In genomic region chr1:5810553-5811270, GRCh38 we compare ENCODE assay signal across 20 cellular contexts.
"Had no signal": no experiment of that assay in that cellular context is flagged by ENCODE, and none has a peak within 500 bp of the region (broad histone marks: within the 10 kb centered on the region; RNA-seq: fewer than 3 reads in every experiment).

No MANE protein-coding gene starts in this region.

- DNase-seq: activated CD4-positive, alpha-beta T cell treated with anti-CD3 and anti-CD28 coated beads for 48 hours; activated CD4-positive, alpha-beta T cell treated with anti-CD3 and anti-CD28 coated beads, Interleukin-2, amount 50 U/mL, for 4 hours; activated CD4-positive, CD25-positive, alpha-beta regulatory T cell treated with anti-CD3 and anti-CD28 coated beads, Interleukin-2, amount 50 U/mL, for 72 hours; activated CD8-positive, alpha-beta memory T cell treated with anti-CD3 and anti-CD28 coated beads, Interleukin-2, amount 50 U/mL, for 48 hours; activated CD8-positive, alpha-beta T cell treated with anti-CD3 and anti-CD28 coated beads, Interleukin-2, amount 10 ng/mL, durations not matched to agents 7 days and 5 days; activated naive CD4-positive, alpha-beta T cell; activated T-cell treated with anti-CD3 and anti-CD28 coated beads, Interleukin-2, amount 50 U/mL, for 1 hour; amniotic stem cell; body of pancreas; Karpas-422; MM.1S; NCI-H1048; NCI-H146; NCI-H187 treated with DMSO at 0.1 percent for 48 hours; NCI-H2081 treated with DMSO at 0.1 percent for 48 hours; NCI-H345; PC-3 had no signal

- H3K27ac ChIP-seq: ascending aorta, body of pancreas had no signal

- FAIRE-seq: bronchial epithelial cell, RCC 7860 had no signal

- H3K4me3 ChIP-seq: ascending aorta, body of pancreas had no signal

- H3K27me3 ChIP-seq: ascending aorta, body of pancreas had no signal

- H3K9me3 ChIP-seq: ascending aorta, body of pancreas had no signal

- H3K4me1 ChIP-seq: ascending aorta, body of pancreas had no signal

- ATAC-seq: activated CD8-positive, alpha-beta T cell treated with anti-CD3 and anti-CD28 coated beads, Interleukin-2, amount 10 ng/mL, durations not matched to agents 7 days and 5 days; body of pancreas; PC-3 had no signal

- H3K36me3 ChIP-seq: ascending aorta had no signal
